20 cellular contexts compared by ENCODE assay signal in the genomic region with DNA sequence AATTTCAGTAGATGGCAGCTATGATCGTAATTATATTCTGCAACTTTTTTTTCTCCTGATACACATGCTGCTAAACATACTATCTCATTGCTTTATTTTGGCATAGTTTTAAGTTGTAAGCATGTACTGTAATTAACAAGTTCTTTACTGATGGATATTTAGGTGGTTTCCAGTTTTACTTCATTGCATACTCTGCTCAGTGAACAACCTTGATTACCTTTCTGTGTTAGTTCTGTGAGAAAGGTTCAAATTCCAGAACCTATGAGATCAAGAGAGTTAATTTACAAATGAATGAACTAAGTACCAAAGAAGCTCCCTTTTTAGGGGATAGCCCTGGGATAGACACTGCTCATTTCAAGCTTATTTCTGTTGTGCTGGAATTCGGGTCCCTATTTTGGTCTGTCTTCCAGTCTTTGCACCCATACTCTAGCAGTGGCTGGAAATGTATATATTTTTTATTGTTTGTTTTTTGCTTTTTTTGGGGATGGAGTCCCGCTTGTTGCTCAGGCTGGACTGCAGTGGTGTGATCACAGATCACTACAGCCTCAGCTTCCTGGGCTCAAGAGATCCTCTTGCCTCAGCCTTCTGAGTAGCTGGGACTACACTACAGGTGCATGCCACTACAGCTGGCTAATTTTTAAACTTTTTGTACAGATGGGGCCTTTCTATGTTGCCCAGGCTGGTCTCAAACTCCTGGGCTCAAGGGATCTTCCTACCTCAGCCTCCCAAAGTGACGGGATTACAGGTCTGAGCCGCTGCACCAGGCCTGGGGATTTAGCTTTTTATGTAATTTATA. TPM values are rescaled to one million over a fixed set of nuclear protein-coding genes. Genes with fewer than 3 reads are reported as not detected.
DNase-seq lines count a peak whose midpoint lies in the region; ATAC-seq, FAIRE-seq and TF ChIP-seq lines count a peak whose summit lies in the region.
"Had no signal": no experiment of that assay in that cellular context is flagged by ENCODE, and none has a peak within 500 bp of the region (broad histone marks: within the 10 kb centered on the region; RNA-seq: fewer than 3 reads in every experiment).

No MANE protein-coding gene starts in this region.

- H3K27ac ChIP-seq in DOHH2 (ENCODE audit: low read depth, low read length), result no peak overlapping the region
- H3K27ac ChIP-seq: ascending aorta, GM23248, transverse colon had no signal

- H3K4me3 ChIP-seq in DOHH2 (ENCODE audit: low read length), result no peak overlapping the region
- H3K4me3 ChIP-seq in bronchial epithelial cell (ENCODE audit: low read depth, low read length), result no peak overlapping the region
- H3K4me3 ChIP-seq: ascending aorta, GM23248, transverse colon had no signal

- H3K79me2 ChIP-seq in DOHH2 (ENCODE audit: control insufficient read depth, low read length), result peaks cover 100% of the 10 kb centered on the region

- peaks cover 60% of the 10 kb centered on the region for H4K20me1 ChIP-seq in DOHH2 (ENCODE audit: control insufficient read depth, insufficient read depth, low read depth, low read length)

- peaks cover 97% of the 10 kb centered on the region for H3K4me1 ChIP-seq in DOHH2 (ENCODE audit: control insufficient read depth, low read length)

- H3K9me3 ChIP-seq in DOHH2 (ENCODE audit: control insufficient read depth, insufficient read depth, low read length), result no peaks in the 10 kb centered on the region
- H3K9me3 ChIP-seq: ascending aorta, transverse colon had no signal

- H3K9me2 ChIP-seq in DOHH2 (replicated peaks; ENCODE audit: control insufficient read depth, low read length), result no peaks in the 10 kb centered on the region

- peaks cover 63 to 73% of the 10 kb centered on the region in 2 donors for H3K4me1 Mint-ChIP-seq in natural killer cell treated with Interleukin-12 subunit alpha and Interleukin-12 subunit beta and Interleukin-15 and Interleukin-18, amount 100 ng/mL, for 72 hours (ENCODE audit: low read depth in 2 of 2)

- peak overlapping the region; percentile 36 for H3K4me3 Mint-ChIP-seq in natural killer cell treated with Interleukin-12 subunit alpha and Interleukin-12 subunit beta and Interleukin-15 and Interleukin-18, amount 100 ng/mL, for 72 hours
- H3K4me3 Mint-ChIP-seq: activated T-helper 1 cell treated with anti-CD3 and anti-CD28 coated beads, Interleukin-12 subunit alpha, Interleukin-12 subunit beta, Interleukin-2, Interleukin-4 antibody, amounts not matched to agents 30 ng/mL and 10 ng/mL and 1 ng/mL, durations not matched to agents 14 hours and 24 hours and 36 hours had no signal

- TF ChIP-seq CTCF in DOHH2 (IDR thresholded peaks at IDR 0.05; ENCODE audit: low read depth, low read length, poor library complexity, severe bottlenecking) (no peak), bronchial epithelial cell (IDR thresholded peaks at IDR 0.05; ENCODE audit: insufficient read depth, low read length, severe bottlenecking) (no peak)

- no peaks in the 10 kb centered on the region for H3K36me3 Mint-ChIP-seq in natural killer cell treated with Interleukin-12 subunit alpha and Interleukin-12 subunit beta and Interleukin-15 and Interleukin-18, amount 100 ng/mL, for 72 hours

- H3K27me3 ChIP-seq in DOHH2 (ENCODE audit: control insufficient read depth, low read length) (no peaks in the 10 kb centered on the region), bronchial epithelial cell (ENCODE audit: control insufficient read depth, insufficient read depth, low read length) (no peaks in the 10 kb centered on the region)
- H3K27me3 ChIP-seq: ascending aorta, transverse colon had no signal

- H3K27ac Mint-ChIP-seq in natural killer cell treated with Interleukin-12 subunit alpha and Interleukin-12 subunit beta and Interleukin-15 and Interleukin-18, amount 100 ng/mL, for 72 hours, result peak overlapping the region in 1 of 2 donors; percentile 32
- H3K27ac Mint-ChIP-seq: activated T-helper 1 cell treated with anti-CD3 and anti-CD28 coated beads, Interleukin-12 subunit alpha, Interleukin-12 subunit beta, Interleukin-2, Interleukin-4 antibody, amounts not matched to agents 30 ng/mL and 10 ng/mL and 1 ng/mL, durations not matched to agents 14 hours and 24 hours and 36 hours had no signal

- H3K36me3 ChIP-seq in DOHH2 (ENCODE audit: control insufficient read depth, low read length) (peaks cover 4% of the 10 kb centered on the region; the same call in 1 of the 2 replicates), bronchial epithelial cell (ENCODE audit: control insufficient read depth, insufficient read depth, low read length) (no peaks in the 10 kb centered on the region)
- H3K36me3 ChIP-seq: ascending aorta, transverse colon had no signal

- H3K27me3 Mint-ChIP-seq in natural killer cell treated with Interleukin-12 subunit alpha and Interleukin-12 subunit beta and Interleukin-15 and Interleukin-18, amount 100 ng/mL, for 72 hours, result no peaks in the 10 kb centered on the region

- no peaks in the 10 kb centered on the region for H3K9me3 Mint-ChIP-seq in natural killer cell treated with Interleukin-12 subunit alpha and Interleukin-12 subunit beta and Interleukin-15 and Interleukin-18, amount 100 ng/mL, for 72 hours
- H3K9me3 Mint-ChIP-seq: activated T-helper 1 cell treated with anti-CD3 and anti-CD28 coated beads, Interleukin-12 subunit alpha, Interleukin-12 subunit beta, Interleukin-2, Interleukin-4 antibody, amounts not matched to agents 30 ng/mL and 10 ng/mL and 1 ng/mL, durations not matched to agents 14 hours and 24 hours and 36 hours had no signal

- no peaks in the 10 kb centered on the region for H3F3A ChIP-seq in DOHH2 (ENCODE audit: control insufficient read depth, insufficient read depth)

- ATAC-seq in HG02610 (IDR thresholded peaks at IDR 0.05; ENCODE audit: unreplicated experiment), result peak; percentile 37
- no peak for ATAC-seq in natural killer cell treated with Interleukin-12 subunit alpha and Interleukin-12 subunit beta and Interleukin-15 and Interleukin-18, amount 100 ng/mL, for 72 hours
- ATAC-seq: esophagus mucosa had no signal

- DNase-seq in bronchial epithelial cell (ENCODE audit: low read depth) (peak; percentile 20), MV-4-11 (lab: John Stamatoyannopoulos, UW) (no peak), mesenteric fat pad (ENCODE audit: low spot score) (no peak), SW480 (ENCODE audit: low spot score) (no peak)
- no peak for DNase-seq in natural killer cell treated with Interleukin-12 subunit alpha and Interleukin-12 subunit beta and Interleukin-15 and Interleukin-18, amount 100 ng/mL, for 72 hours (ENCODE audit: low spot score)
- DNase-seq: activated CD4-positive, alpha-beta T cell treated with anti-CD3 and anti-CD28 coated beads for 48 hours; GDM1; glutamatergic neuron; GM23248; NCI-H1930; NCI-H526 treated with DMSO at 0.1 percent for 48 hours; retina; stimulated activated CD4-positive, alpha-beta T cell treated with anti-CD3 and anti-CD28 coated beads, Interleukin-1b, Interleukin-23, amount 100 ng/mL, for 48 hours; T-helper 2 cell; transverse colon had no signal

- no peak for FAIRE-seq in bronchial epithelial cell (lab: Jason Lieb, UNC)

- H3K4me2 ChIP-seq in DOHH2 (ENCODE audit: low read length), result peak overlapping the region; percentile 27

RNA-seq across cellular contexts. Expression of gene PAPOLA, which starts 10.6 kb away (rescaled TPM):
- total RNA-seq in bronchial epithelial cell (70.0 and 94.2 TPM in 2 replicates), mesenteric fat pad (137 TPM)
- 100 to 1,000 TPM; 167 to 216 TPM for total RNA-seq in natural killer cell treated with Interleukin-12 subunit alpha and Interleukin-12 subunit beta and Interleukin-15 and Interleukin-18, amount 100 ng/mL, for 72 hours
